Comparison of ENCODE assay signal across 8 cellular contexts in genomic region chr16:1492082-1492922, GRCh38. TPM values are rescaled to one million over a fixed set of nuclear protein-coding genes. Genes with fewer than 3 reads are reported as not detected.
DNase-seq lines count a peak whose midpoint lies in the region; ATAC-seq and TF ChIP-seq lines count a peak whose summit lies in the region.

No MANE protein-coding gene starts in this region.

- H3K36me3 Mint-ChIP-seq in CD4-positive, CD25-positive, alpha-beta regulatory T cell: no peaks in the 10 kb centered on the region
- H3K36me3 Mint-ChIP-seq in endodermal cell (ENCODE audit: low read depth) (peaks cover 11% of the 10 kb centered on the region), neural progenitor cell (no peaks in the 10 kb centered on the region)

- H3K27me3 Mint-ChIP-seq in CD4-positive, CD25-positive, alpha-beta regulatory T cell: no peaks in the 10 kb centered on the region
- H3K27me3 Mint-ChIP-seq in endodermal cell (ENCODE audit: insufficient read depth) (peaks cover 5% of the 10 kb centered on the region), neural progenitor cell (ENCODE audit: insufficient read depth, low read depth) (no peaks in the 10 kb centered on the region)

- no peaks in the 10 kb centered on the region for H3K9me3 ChIP-seq in CD4-positive, CD25-positive, alpha-beta regulatory T cell (ENCODE audit: control insufficient read depth in 2 of 2, low read length in 2 of 2)
- H3K9me3 ChIP-seq in OCI-LY1 (ENCODE audit: low read length) (no peaks in the 10 kb centered on the region), endodermal cell (ENCODE audit: control insufficient read depth, low read length) (no peaks in the 10 kb centered on the region), neural progenitor cell (ENCODE audit: low read depth) (no peaks in the 10 kb centered on the region)

- H2AFZ ChIP-seq in OCI-LY1 (ENCODE audit: low read length) (0 out of 2 replicates have a peak overlapping the region, but pooled peaks have one; percentile 10), neural progenitor cell (replicated peaks) (peak overlapping the region; percentile 100)

- 88 to 93% methylated on average over 20 to 23 of the region's 23 CpGs for WGBS in endodermal cell (ENCODE audit: insufficient coverage in 1 of 2, insufficient read length in 1 of 2), 2 experiments

- H3K27me3 ChIP-seq in CD4-positive, CD25-positive, alpha-beta regulatory T cell (ENCODE audit: control insufficient read depth, insufficient read depth, low read length): no peaks in the 10 kb centered on the region
- 0 out of 2 replicates have a peak, but pooled peaks cover 4% of the 10 kb centered on the region for H3K27me3 ChIP-seq in OCI-LY1 (ENCODE audit: insufficient read depth, low read length)
- H3K27me3 ChIP-seq in endodermal cell (ENCODE audit: control insufficient read depth, insufficient read depth, low read length, poor library complexity, severe bottlenecking): no peaks in the 10 kb centered on the region
- H3K27me3 ChIP-seq in neural progenitor cell: no peaks in the 10 kb centered on the region

- peak in 1 of 3 donors; percentile 17 for DNase-seq in CD4-positive, CD25-positive, alpha-beta regulatory T cell
- DNase-seq in endodermal cell (no peak), neural progenitor cell (ENCODE audit: low spot score) (no peak), NCI-H82 (lab: John Stamatoyannopoulos, UW) (no peak), putamen (ENCODE audit: low spot score) (no peak)
- DNase-seq in NK-92 treated with Interleukin-12 subunit alpha and Interleukin-12 subunit beta, amount 100 ng/mL, for 24 hours (lab: John Stamatoyannopoulos, UW): no peak

- H3K36me3 ChIP-seq in CD4-positive, CD25-positive, alpha-beta regulatory T cell (ENCODE audit: control insufficient read depth, insufficient read depth, low read length): no peaks in the 10 kb centered on the region
- H3K36me3 ChIP-seq in OCI-LY1 (ENCODE audit: insufficient read depth, low read length) (peaks cover 18% of the 10 kb centered on the region), endodermal cell (ENCODE audit: control insufficient read depth, insufficient read depth, low read length) (peaks cover 18% of the 10 kb centered on the region), neural progenitor cell (no peaks in the 10 kb centered on the region)

- H3K9ac ChIP-seq in OCI-LY1 (ENCODE audit: low read length) (peak overlapping the region; percentile 68), endodermal cell (ENCODE audit: extremely low read depth, low read length, poor library complexity, severe bottlenecking) (peak overlapping the region; percentile 66), neural progenitor cell (no peak overlapping the region)

- H3K4me2 ChIP-seq in OCI-LY1 (ENCODE audit: low read length) (peak overlapping the region; percentile 85), neural progenitor cell (peak overlapping the region; percentile 99)

- H3F3A ChIP-seq in OCI-LY1 (ENCODE audit: insufficient read depth, low read length) (no peaks in the 10 kb centered on the region), neural progenitor cell (ENCODE audit: low read depth) (peaks cover 11% of the 10 kb centered on the region)

- H4K20me1 ChIP-seq in OCI-LY1 (ENCODE audit: insufficient read depth, low read length) (no peaks in the 10 kb centered on the region), neural progenitor cell (ENCODE audit: low read depth) (peaks cover 12% of the 10 kb centered on the region)

- no peak for ATAC-seq in CD4-positive, CD25-positive, alpha-beta regulatory T cell (ENCODE audit: low read depth in 2 of 2)
- no peak for ATAC-seq in HG02852 (IDR thresholded peaks at IDR 0.05; ENCODE audit: unreplicated experiment)

- no peaks in the 10 kb centered on the region for H3K79me2 ChIP-seq in OCI-LY1 (ENCODE audit: insufficient read depth, low read length)
- H3K79me2 ChIP-seq in neural progenitor cell (ENCODE audit: low read depth): peaks cover 23% of the 10 kb centered on the region

- peak overlapping the region; percentile 91 for H3K27ac ChIP-seq in CD4-positive, CD25-positive, alpha-beta regulatory T cell (ENCODE audit: insufficient read depth, low read length, poor library complexity, severe bottlenecking)
- H3K27ac ChIP-seq in OCI-LY1 (ENCODE audit: low read depth, low read length, poor library complexity, severe bottlenecking): peak overlapping the region; percentile 3
- H3K27ac ChIP-seq in endodermal cell (ENCODE audit: low read depth, low read length): no peak overlapping the region
- no peak overlapping the region for H3K27ac ChIP-seq in neural progenitor cell

- peak overlapping the region; percentile 78 for H3K4me3 ChIP-seq in CD4-positive, CD25-positive, alpha-beta regulatory T cell (ENCODE audit: low read depth, low read length)
- H3K4me3 ChIP-seq in OCI-LY1 (ENCODE audit: low read depth, low read length, poor library complexity, severe bottlenecking) (peak overlapping the region; percentile 82), endodermal cell (ENCODE audit: low read length) (peak overlapping the region; percentile 80), neural progenitor cell (peak overlapping the region; percentile 96)

- H3K27ac Mint-ChIP-seq in CD4-positive, CD25-positive, alpha-beta regulatory T cell: peak overlapping the region; percentile 100
- H3K27ac Mint-ChIP-seq in endodermal cell (peak overlapping the region; percentile 98), neural progenitor cell (peak overlapping the region; percentile 99)

- H3K9me2 ChIP-seq in OCI-LY1 (ENCODE audit: low read depth, low read length): no peaks in the 10 kb centered on the region

- no peak; the same call in 1 of the 2 replicates for TF ChIP-seq CTCF in OCI-LY1 (IDR thresholded peaks at IDR 0.05; ENCODE audit: low read length)
- no peak for TF ChIP-seq CTCF in endodermal cell (conservative IDR thresholded peaks at IDR 0.05)
- TF ChIP-seq CTCF in neural progenitor cell (IDR thresholded peaks at IDR 0.05): no peak

- peaks cover 20% of the 10 kb centered on the region for H3K4me1 ChIP-seq in CD4-positive, CD25-positive, alpha-beta regulatory T cell (ENCODE audit: control insufficient read depth, insufficient read depth, low read length, poor library complexity, severe bottlenecking)
- H3K4me1 ChIP-seq in OCI-LY1 (ENCODE audit: insufficient read depth, low read length, severe bottlenecking): peaks cover 18% of the 10 kb centered on the region
- H3K4me1 ChIP-seq in endodermal cell (ENCODE audit: control insufficient read depth, insufficient read depth, low read length): peaks cover 9% of the 10 kb centered on the region
- peaks cover 10% of the 10 kb centered on the region for H3K4me1 ChIP-seq in neural progenitor cell

- H3K4me1 Mint-ChIP-seq in CD4-positive, CD25-positive, alpha-beta regulatory T cell: peaks cover 5 to 25% (median 7%) of the 10 kb centered on the region in 4 donors
- peaks cover 1% of the 10 kb centered on the region for H3K4me1 Mint-ChIP-seq in endodermal cell
- H3K4me1 Mint-ChIP-seq in neural progenitor cell: peaks cover 7% of the 10 kb centered on the region

- no peaks in the 10 kb centered on the region for H3K9me3 Mint-ChIP-seq in CD4-positive, CD25-positive, alpha-beta regulatory T cell
- H3K9me3 Mint-ChIP-seq in endodermal cell: no peaks in the 10 kb centered on the region
- H3K9me3 Mint-ChIP-seq in neural progenitor cell: no peaks in the 10 kb centered on the region

- H3K4me3 Mint-ChIP-seq in CD4-positive, CD25-positive, alpha-beta regulatory T cell: peak overlapping the region; percentile 87 to 99 (median 98)
- peak overlapping the region; percentile 77 for H3K4me3 Mint-ChIP-seq in endodermal cell
- H3K4me3 Mint-ChIP-seq in neural progenitor cell: peak overlapping the region; percentile 98

RNA-seq across cellular contexts. Expression of gene TELO2, which starts 0.9 kb away (rescaled TPM):
- 27.4 TPM for total RNA-seq in CD4-positive, CD25-positive, alpha-beta regulatory T cell
- polyA plus RNA-seq in CD4-positive, CD25-positive, alpha-beta regulatory T cell: 10 to 100 TPM in 3 of 4 donors, 1 to 10 TPM in 1; 9.1 to 15.2 (median 11.6) TPM
- total RNA-seq in endodermal cell (10 to 100 TPM; 85.0 to 91.7 TPM), neural progenitor cell (ENCODE audit: low replicate concordance) (18.3 and 58.4 TPM in 2 replicates)
- polyA plus RNA-seq in endodermal cell (2013, experiment 1 of 2): 41.8 TPM
- polyA plus RNA-seq in endodermal cell (2013, experiment 2 of 2): 36.9 TPM

RNA-seq across cellular contexts. Expression of gene PTX4, which starts 3.6 kb away (rescaled TPM):
- not detected for total RNA-seq in CD4-positive, CD25-positive, alpha-beta regulatory T cell
- not detected for polyA plus RNA-seq in CD4-positive, CD25-positive, alpha-beta regulatory T cell
- total RNA-seq in endodermal cell (not detected), neural progenitor cell (ENCODE audit: low replicate concordance) (not detected in 2 replicates)
- not detected for polyA plus RNA-seq in endodermal cell (2013, experiment 1 of 2)
- not detected for polyA plus RNA-seq in endodermal cell (2013, experiment 2 of 2)

RNA-seq across cellular contexts. Expression of gene CLCN7, which starts 17.5 kb away (rescaled TPM):
- total RNA-seq in CD4-positive, CD25-positive, alpha-beta regulatory T cell: 104 TPM
- polyA plus RNA-seq in CD4-positive, CD25-positive, alpha-beta regulatory T cell: 10 to 100 TPM; 22.0 to 24.9 (median 23.5) TPM
- total RNA-seq in endodermal cell: 10 to 100 TPM; 94.4 to 96.7 TPM
- 47.6 TPM for polyA plus RNA-seq in endodermal cell (2013, experiment 1 of 2)
- 47.0 TPM for polyA plus RNA-seq in endodermal cell (2013, experiment 2 of 2)
- total RNA-seq in neural progenitor cell (ENCODE audit: low replicate concordance): 11.5 and 33.4 TPM in 2 replicates

RNA-seq across cellular contexts. Expression of gene TMEM204, which starts 41.2 kb away (rescaled TPM):
- total RNA-seq in CD4-positive, CD25-positive, alpha-beta regulatory T cell: 25.8 TPM
- 10 to 100 TPM; 59.8 to 97.4 (median 69.1) TPM for polyA plus RNA-seq in CD4-positive, CD25-positive, alpha-beta regulatory T cell
- total RNA-seq in endodermal cell: not detected
- 0.32 TPM for polyA plus RNA-seq in endodermal cell (2013, experiment 1 of 2)
- 0.66 TPM for polyA plus RNA-seq in endodermal cell (2013, experiment 2 of 2)
- not detected in 2 replicates for total RNA-seq in neural progenitor cell (ENCODE audit: low replicate concordance)

RNA-seq across cellular contexts. Expression of gene CCDC154, which starts 47.9 kb away (rescaled TPM):
- total RNA-seq in CD4-positive, CD25-positive, alpha-beta regulatory T cell: 2.6 TPM
- polyA plus RNA-seq in CD4-positive, CD25-positive, alpha-beta regulatory T cell: not detected
- total RNA-seq in endodermal cell (1 to 10 TPM; 1.9 to 2.2 TPM), neural progenitor cell (ENCODE audit: low replicate concordance) (0.28 TPM in 1 of 2 replicates, not detected in the other)
- 2.2 TPM for polyA plus RNA-seq in endodermal cell (2013, experiment 1 of 2)
- 1.9 TPM for polyA plus RNA-seq in endodermal cell (2013, experiment 2 of 2)

Comparison
In these comparisons a context has a peak if more than half of its experiments do, and no peak if none do; other contexts are left out.
1. H3K27ac ChIP-seq: peak in CD4-positive, CD25-positive, alpha-beta regulatory T cell (single experiment) and OCI-LY1 (single experiment); none in endodermal cell (single experiment) and neural progenitor cell (single experiment).
2. Peak in every context shown above with its lines, with median percentiles within 50 percentile points of each other: H3K4me3 ChIP-seq, H3K27ac Mint-ChIP-seq and H3K4me3 Mint-ChIP-seq.